Comparison of ENCODE assay signal across 1 cellular context in genomic region chr2:43634604-43635306, GRCh38.
TF ChIP-seq lines count a peak whose summit lies in the region.

No MANE protein-coding gene starts in this region.

TF ChIP-seq in HepG2, 621 proteins besides CTCF, POLR2A, EP300 and RAD21 (continued from another document and continues in another):
- TF ChIP-seq ZHX1 (CRISPR knock-in tag; IDR thresholded peaks at IDR 0.05; ENCODE audit: low read depth) = 0 out of 2 replicates have a peak, but pooled peaks have one; percentile 17
- TF ChIP-seq ZC3H13 (CRISPR knock-in tag; IDR thresholded peaks at IDR 0.05) = no peak
- peak; percentile 80 for TF ChIP-seq BHLHE40 (IDR thresholded peaks at IDR 0.05; ENCODE audit: low read length)
- no peak for TF ChIP-seq DMAP1 (CRISPR knock-in tag; IDR thresholded peaks at IDR 0.05)
- TF ChIP-seq, protein P1, sequence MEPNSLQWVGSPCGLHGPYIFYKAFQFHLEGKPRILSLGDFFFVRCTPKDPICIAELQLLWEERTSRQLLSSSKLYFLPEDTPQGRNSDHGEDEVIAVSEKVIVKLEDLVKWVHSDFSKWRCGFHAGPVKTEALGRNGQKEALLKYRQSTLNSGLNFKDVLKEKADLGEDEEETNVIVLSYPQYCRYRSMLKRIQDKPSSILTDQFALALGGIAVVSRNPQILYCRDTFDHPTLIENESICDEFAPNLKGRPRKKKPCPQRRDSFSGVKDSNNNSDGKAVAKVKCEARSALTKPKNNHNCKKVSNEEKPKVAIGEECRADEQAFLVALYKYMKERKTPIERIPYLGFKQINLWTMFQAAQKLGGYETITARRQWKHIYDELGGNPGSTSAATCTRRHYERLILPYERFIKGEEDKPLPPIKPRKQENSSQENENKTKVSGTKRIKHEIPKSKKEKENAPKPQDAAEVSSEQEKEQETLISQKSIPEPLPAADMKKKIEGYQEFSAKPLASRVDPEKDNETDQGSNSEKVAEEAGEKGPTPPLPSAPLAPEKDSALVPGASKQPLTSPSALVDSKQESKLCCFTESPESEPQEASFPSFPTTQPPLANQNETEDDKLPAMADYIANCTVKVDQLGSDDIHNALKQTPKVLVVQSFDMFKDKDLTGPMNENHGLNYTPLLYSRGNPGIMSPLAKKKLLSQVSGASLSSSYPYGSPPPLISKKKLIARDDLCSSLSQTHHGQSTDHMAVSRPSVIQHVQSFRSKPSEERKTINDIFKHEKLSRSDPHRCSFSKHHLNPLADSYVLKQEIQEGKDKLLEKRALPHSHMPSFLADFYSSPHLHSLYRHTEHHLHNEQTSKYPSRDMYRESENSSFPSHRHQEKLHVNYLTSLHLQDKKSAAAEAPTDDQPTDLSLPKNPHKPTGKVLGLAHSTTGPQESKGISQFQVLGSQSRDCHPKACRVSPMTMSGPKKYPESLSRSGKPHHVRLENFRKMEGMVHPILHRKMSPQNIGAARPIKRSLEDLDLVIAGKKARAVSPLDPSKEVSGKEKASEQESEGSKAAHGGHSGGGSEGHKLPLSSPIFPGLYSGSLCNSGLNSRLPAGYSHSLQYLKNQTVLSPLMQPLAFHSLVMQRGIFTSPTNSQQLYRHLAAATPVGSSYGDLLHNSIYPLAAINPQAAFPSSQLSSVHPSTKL (CRISPR knock-in tag; IDR thresholded peaks at IDR 0.05) = peak; percentile 98
- TF ChIP-seq ZNF274 (CRISPR knock-in tag; IDR thresholded peaks at IDR 0.05) = no peak
- TF ChIP-seq RXRB (CRISPR knock-in tag; IDR thresholded peaks at IDR 0.05; ENCODE audit: borderline replicate concordance) = peak; percentile 86
- TF ChIP-seq AHDC1 (CRISPR knock-in tag; IDR thresholded peaks at IDR 0.05; ENCODE audit: borderline replicate concordance) = peak; percentile 93; the same call in 1 of the 2 replicates
- no peak for TF ChIP-seq ZNF543 (CRISPR knock-in tag; IDR thresholded peaks at IDR 0.05)
- TF ChIP-seq ZNF317 (CRISPR knock-in tag; IDR thresholded peaks at IDR 0.05) = peak; percentile 84; the same call in 1 of the 2 replicates
- 0 out of 2 replicates have a peak, but pooled peaks have one; percentile 28 for TF ChIP-seq SSRP1 (CRISPR knock-in tag; IDR thresholded peaks at IDR 0.05)
- TF ChIP-seq MXD4 (CRISPR knock-in tag; IDR thresholded peaks at IDR 0.05) = 0 out of 2 replicates have a peak, but pooled peaks have one; percentile 40
- TF ChIP-seq ZNF775 (CRISPR knock-in tag; IDR thresholded peaks at IDR 0.05; ENCODE audit: borderline replicate concordance) = peak; percentile 62; the same call in 1 of the 2 replicates
- TF ChIP-seq HOXA9 (CRISPR knock-in tag; IDR thresholded peaks at IDR 0.05; ENCODE audit: borderline replicate concordance) = no peak
- TF ChIP-seq ZNF782 (CRISPR knock-in tag; IDR thresholded peaks at IDR 0.05; ENCODE audit: borderline replicate concordance) = no peak
- no peak for TF ChIP-seq HNRNPH1 (optimal IDR thresholded peaks at IDR 0.05; ENCODE audit: low read depth, low read length)
- no peak for TF ChIP-seq RFXAP (CRISPR knock-in tag; IDR thresholded peaks at IDR 0.05; ENCODE audit: borderline replicate concordance)
- no peak for TF ChIP-seq ZMYM4 (CRISPR knock-in tag; IDR thresholded peaks at IDR 0.05)
- TF ChIP-seq ZNF609 (CRISPR knock-in tag; IDR thresholded peaks at IDR 0.05; ENCODE audit: borderline replicate concordance) = peak; percentile 87
- TF ChIP-seq MEIS2 (CRISPR knock-in tag; IDR thresholded peaks at IDR 0.05) = peak; percentile 88; the same call in 1 of the 2 replicates
- TF ChIP-seq ZNF446 (CRISPR knock-in tag; IDR thresholded peaks at IDR 0.05) = no peak
- peak; percentile 44; the same call in 1 of the 2 replicates for TF ChIP-seq ZNF703 (CRISPR knock-in tag; IDR thresholded peaks at IDR 0.05; ENCODE audit: borderline replicate concordance)
- TF ChIP-seq ZNF614 (CRISPR knock-in tag; IDR thresholded peaks at IDR 0.05; ENCODE audit: borderline replicate concordance) = peak; percentile 94
- no peak for TF ChIP-seq HNF4G (IDR thresholded peaks at IDR 0.05; ENCODE audit: borderline replicate concordance, low read depth, low read length)
- no peak for TF ChIP-seq HNF4G (CRISPR knock-in tag; IDR thresholded peaks at IDR 0.05; ENCODE audit: borderline replicate concordance, low read depth)
- TF ChIP-seq, protein P2, sequence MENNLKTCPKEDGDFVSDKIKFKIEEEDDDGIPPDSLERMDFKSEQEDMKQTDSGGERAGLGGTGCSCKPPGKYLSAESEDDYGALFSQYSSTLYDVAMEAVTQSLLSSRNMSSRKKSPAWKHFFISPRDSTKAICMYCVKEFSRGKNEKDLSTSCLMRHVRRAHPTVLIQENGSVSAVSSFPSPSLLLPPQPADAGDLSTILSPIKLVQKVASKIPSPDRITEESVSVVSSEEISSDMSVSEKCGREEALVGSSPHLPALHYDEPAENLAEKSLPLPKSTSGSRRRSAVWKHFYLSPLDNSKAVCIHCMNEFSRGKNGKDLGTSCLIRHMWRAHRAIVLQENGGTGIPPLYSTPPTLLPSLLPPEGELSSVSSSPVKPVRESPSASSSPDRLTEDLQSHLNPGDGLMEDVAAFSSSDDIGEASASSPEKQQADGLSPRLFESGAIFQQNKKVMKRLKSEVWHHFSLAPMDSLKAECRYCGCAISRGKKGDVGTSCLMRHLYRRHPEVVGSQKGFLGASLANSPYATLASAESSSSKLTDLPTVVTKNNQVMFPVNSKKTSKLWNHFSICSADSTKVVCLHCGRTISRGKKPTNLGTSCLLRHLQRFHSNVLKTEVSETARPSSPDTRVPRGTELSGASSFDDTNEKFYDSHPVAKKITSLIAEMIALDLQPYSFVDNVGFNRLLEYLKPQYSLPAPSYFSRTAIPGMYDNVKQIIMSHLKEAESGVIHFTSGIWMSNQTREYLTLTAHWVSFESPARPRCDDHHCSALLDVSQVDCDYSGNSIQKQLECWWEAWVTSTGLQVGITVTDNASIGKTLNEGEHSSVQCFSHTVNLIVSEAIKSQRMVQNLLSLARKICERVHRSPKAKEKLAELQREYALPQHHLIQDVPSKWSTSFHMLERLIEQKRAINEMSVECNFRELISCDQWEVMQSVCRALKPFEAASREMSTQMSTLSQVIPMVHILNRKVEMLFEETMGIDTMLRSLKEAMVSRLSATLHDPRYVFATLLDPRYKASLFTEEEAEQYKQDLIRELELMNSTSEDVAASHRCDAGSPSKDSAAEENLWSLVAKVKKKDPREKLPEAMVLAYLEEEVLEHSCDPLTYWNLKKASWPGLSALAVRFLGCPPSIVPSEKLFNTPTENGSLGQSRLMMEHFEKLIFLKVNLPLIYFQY (CRISPR knock-in tag; IDR thresholded peaks at IDR 0.05; ENCODE audit: borderline replicate concordance) = peak; percentile 21; the same call in 1 of the 2 replicates
- peak; percentile 78 for TF ChIP-seq THAP11 (CRISPR knock-in tag; IDR thresholded peaks at IDR 0.05)
- TF ChIP-seq, protein P3, sequence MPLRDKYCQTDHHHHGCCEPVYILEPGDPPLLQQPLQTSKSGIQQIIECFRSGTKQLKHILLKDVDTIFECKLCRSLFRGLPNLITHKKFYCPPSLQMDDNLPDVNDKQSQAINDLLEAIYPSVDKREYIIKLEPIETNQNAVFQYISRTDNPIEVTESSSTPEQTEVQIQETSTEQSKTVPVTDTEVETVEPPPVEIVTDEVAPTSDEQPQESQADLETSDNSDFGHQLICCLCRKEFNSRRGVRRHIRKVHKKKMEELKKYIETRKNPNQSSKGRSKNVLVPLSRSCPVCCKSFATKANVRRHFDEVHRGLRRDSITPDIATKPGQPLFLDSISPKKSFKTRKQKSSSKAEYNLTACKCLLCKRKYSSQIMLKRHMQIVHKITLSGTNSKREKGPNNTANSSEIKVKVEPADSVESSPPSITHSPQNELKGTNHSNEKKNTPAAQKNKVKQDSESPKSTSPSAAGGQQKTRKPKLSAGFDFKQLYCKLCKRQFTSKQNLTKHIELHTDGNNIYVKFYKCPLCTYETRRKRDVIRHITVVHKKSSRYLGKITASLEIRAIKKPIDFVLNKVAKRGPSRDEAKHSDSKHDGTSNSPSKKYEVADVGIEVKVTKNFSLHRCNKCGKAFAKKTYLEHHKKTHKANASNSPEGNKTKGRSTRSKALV (CRISPR knock-in tag; IDR thresholded peaks at IDR 0.05) = peak; percentile 73; the same call in 1 of the 2 replicates
- TF ChIP-seq, protein P4, sequence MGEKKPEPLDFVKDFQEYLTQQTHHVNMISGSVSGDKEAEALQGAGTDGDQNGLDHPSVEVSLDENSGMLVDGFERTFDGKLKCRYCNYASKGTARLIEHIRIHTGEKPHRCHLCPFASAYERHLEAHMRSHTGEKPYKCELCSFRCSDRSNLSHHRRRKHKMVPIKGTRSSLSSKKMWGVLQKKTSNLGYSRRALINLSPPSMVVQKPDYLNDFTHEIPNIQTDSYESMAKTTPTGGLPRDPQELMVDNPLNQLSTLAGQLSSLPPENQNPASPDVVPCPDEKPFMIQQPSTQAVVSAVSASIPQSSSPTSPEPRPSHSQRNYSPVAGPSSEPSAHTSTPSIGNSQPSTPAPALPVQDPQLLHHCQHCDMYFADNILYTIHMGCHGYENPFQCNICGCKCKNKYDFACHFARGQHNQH (CRISPR knock-in tag; IDR thresholded peaks at IDR 0.05) = peak; percentile 67; the same call in 1 of the 2 replicates
- peak; percentile 69; the same call in 1 of the 2 replicates for TF ChIP-seq ZKSCAN8 (CRISPR knock-in tag; IDR thresholded peaks at IDR 0.05; ENCODE audit: borderline replicate concordance)
- TF ChIP-seq ZNF768 (CRISPR knock-in tag; IDR thresholded peaks at IDR 0.05) = no peak
